Comparison of ENCODE assay signal across 16 cellular contexts in the genomic region with DNA sequence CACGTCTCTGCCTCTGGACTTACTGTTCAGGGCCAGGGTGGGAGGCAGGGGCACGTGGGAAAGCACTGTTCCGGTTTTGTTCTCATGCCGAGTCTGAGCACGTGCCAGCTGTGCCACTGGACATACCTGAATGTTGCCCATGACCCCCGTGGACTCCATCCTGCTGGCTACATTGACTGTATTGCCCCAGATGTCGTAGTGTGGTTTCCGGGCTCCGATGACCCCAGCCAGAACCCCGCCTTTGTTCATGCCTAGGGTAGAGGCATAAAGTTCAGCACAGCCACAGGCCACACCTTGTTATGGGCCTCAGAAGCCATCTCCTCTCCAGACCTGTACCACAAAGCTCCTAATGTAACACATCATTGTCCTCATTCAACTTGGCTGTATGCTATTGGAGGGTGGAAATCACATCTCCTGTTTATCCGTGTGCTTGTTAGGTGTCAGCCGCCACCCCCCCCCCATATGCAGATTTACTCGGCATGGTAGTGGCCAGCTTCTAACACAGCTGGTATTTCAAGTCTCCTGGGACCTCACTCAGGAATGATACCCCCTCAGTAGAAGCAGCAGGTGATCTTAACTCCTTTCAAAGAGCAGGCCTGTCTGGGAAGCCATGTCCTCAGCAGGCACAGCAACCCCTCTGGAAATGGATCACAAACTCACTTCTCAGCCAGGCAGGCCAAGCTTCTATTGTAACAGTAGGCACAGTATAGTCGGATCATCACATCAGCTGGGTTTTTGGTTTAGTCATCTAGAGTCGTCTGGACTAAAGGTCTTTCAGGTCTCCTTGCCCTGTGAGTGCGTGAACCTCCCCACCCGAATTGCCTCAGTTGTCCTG. TPM values are rescaled to one million over a fixed set of nuclear protein-coding genes. Genes with fewer than 3 reads are reported as not detected.
DNase-seq lines count a peak whose midpoint lies in the region; ATAC-seq, FAIRE-seq and TF ChIP-seq lines count a peak whose summit lies in the region.
"Had no signal": no experiment of that assay in that cellular context is flagged by ENCODE, and none has a peak within 500 bp of the region (broad histone marks: within the 10 kb centered on the region; RNA-seq: fewer than 3 reads in every experiment).

No MANE protein-coding gene starts in this region.

- H3K4me1 ChIP-seq in CD4-positive, CD25-positive, alpha-beta regulatory T cell (ENCODE audit: control insufficient read depth, insufficient read depth, low read length, poor library complexity, severe bottlenecking) = peaks cover 1% of the 10 kb centered on the region
- H3K4me1 ChIP-seq in GM12878 (ENCODE audit: control insufficient read depth, insufficient read depth, low read length) = no peaks in the 10 kb centered on the region
- H3K4me1 ChIP-seq: ascending aorta had no signal

- POLR2A ChIA-PET in GM12878 (lab: Charles Lee) = no interaction called here

- TF ChIP-seq POLR2A in GM19099 (IDR thresholded peaks at IDR 0.05; ENCODE audit: extremely low read depth, insufficient read length, low read depth) (peak; percentile 32), GM12878 (IDR thresholded peaks at IDR 0.05; ENCODE audit: low read depth, low read length) (peak; percentile 59; the same call in 1 of the 2 replicates)

- TF ChIP-seq CTCF in GM12878 (IDR thresholded peaks at IDR 0.05 in 2 of 3, conservative IDR thresholded peaks at IDR 0.05 in 1 of 3; ENCODE audit: control insufficient read depth in 2 of 3, extremely low read depth in 1 of 3, insufficient read depth in 1 of 3, low read depth in 3 of 3, low read length in 3 of 3) = no peak

- TF ChIP-seq RAD21 in GM12878 (IDR thresholded peaks at IDR 0.05; ENCODE audit: insufficient read depth, low read depth, low read length) = no peak

- no peaks in the 10 kb centered on the region for H3K27me3 ChIP-seq in CD4-positive, CD25-positive, alpha-beta regulatory T cell (ENCODE audit: control insufficient read depth, insufficient read depth, low read length)
- H3K27me3 ChIP-seq in GM12878 (replicated peaks in 1 of 2; ENCODE audit: control insufficient read depth in 2 of 2, insufficient read depth in 2 of 2, low read length in 1 of 2) (no peaks in the 10 kb centered on the region), MG63 (no peaks in the 10 kb centered on the region)
- H3K27me3 ChIP-seq: ascending aorta; BLaER1 treated with 17β-estradiol and CSF1 and Interleukin-3, amounts not matched to agents 10 nM and 100 nM had no signal

- H3K27me3 Mint-ChIP-seq in CD4-positive, CD25-positive, alpha-beta regulatory T cell = no peaks in the 10 kb centered on the region
- H3K27me3 Mint-ChIP-seq: naive thymus-derived CD4-positive, alpha-beta T cell had no signal

- WGBS in GM12878 (ENCODE audit: insufficient coverage, insufficient replicate concordance, low lambda C conversion rate, missing lambda C conversion rate) = 74% methylated on average over 17 of the region's 17 CpGs

- no peak for TF ChIP-seq EP300 in GM12878 (IDR thresholded peaks at IDR 0.05; ENCODE audit: borderline replicate concordance in 1 of 2, control insufficient read depth in 1 of 2, low read depth in 2 of 2, low read length in 2 of 2)

- no peak overlapping the region for H3K4me3 ChIP-seq in CD4-positive, CD25-positive, alpha-beta regulatory T cell (ENCODE audit: low read depth, low read length)
- no peak overlapping the region for H3K4me3 ChIP-seq in GM12878
- no peak overlapping the region for H3K4me3 ChIP-seq in MG63
- H3K4me3 ChIP-seq: ascending aorta; BLaER1 treated with 17β-estradiol and CSF1 and Interleukin-3, amounts not matched to agents 10 nM and 100 nM; GM23248 had no signal

- H3K27ac ChIP-seq in CD4-positive, CD25-positive, alpha-beta regulatory T cell (ENCODE audit: insufficient read depth, low read length, poor library complexity, severe bottlenecking) = no peak overlapping the region
- no peak overlapping the region for H3K27ac ChIP-seq in GM12878 (ENCODE audit: control insufficient read depth, insufficient read depth)
- H3K27ac ChIP-seq: ascending aorta; BLaER1 treated with 17β-estradiol and CSF1 and Interleukin-3, amounts not matched to agents 10 nM and 100 nM; GM23248 had no signal

- SMC1A ChIA-PET in GM12878 (lab: Charles Lee; ENCODE audit: uncharacterized antibody, unreplicated experiment) = interaction anchor here (1.1 kb wide), 1 partner anchor 12 kb away, joined by 3 read pairs; no protein-coding TSS in a partner anchor

- no peaks in the 10 kb centered on the region for H4K20me1 ChIP-seq in GM12878 (ENCODE audit: control insufficient read depth, insufficient read depth)

- peaks cover 0 to 11% (median 3%) of the 10 kb centered on the region in 4 donors for H3K4me1 Mint-ChIP-seq in CD4-positive, CD25-positive, alpha-beta regulatory T cell

- H2AFZ ChIP-seq in GM12878 (ENCODE audit: control insufficient read depth, low read depth, low read length) = no peak overlapping the region
- H2AFZ ChIP-seq: GM23248 had no signal

- peaks cover 48% of the 10 kb centered on the region for H3K36me3 ChIP-seq in CD4-positive, CD25-positive, alpha-beta regulatory T cell (ENCODE audit: control insufficient read depth, insufficient read depth, low read length)
- H3K36me3 ChIP-seq in GM12878 (ENCODE audit: control insufficient read depth in 2 of 2, insufficient read depth in 2 of 2, low read length in 1 of 2) (peaks cover 39 to 43% of the 10 kb centered on the region in 2 experiments), MG63 (peaks cover 70% of the 10 kb centered on the region)

- DNase-seq in CD4-positive, CD25-positive, alpha-beta regulatory T cell = no peak
- no peak for DNase-seq in GM12878 (ENCODE audit: low read depth, low spot score)
- peak; percentile 57 for DNase-seq in mesenteric fat pad (ENCODE audit: low spot score)
- DNase-seq in GM19238 (ENCODE audit: insufficient read length, low spot score) = no peak
- no peak for DNase-seq in MG63
- no peak for DNase-seq in activated gamma-delta T cell (lab: John Stamatoyannopoulos, UW)
- DNase-seq: activated CD4-positive, CD25-positive, alpha-beta regulatory T cell; GM23248; NCI-H226; stimulated activated CD4-positive, alpha-beta T cell treated with anti-CD3 and anti-CD28 coated beads, Interleukin-4, amount 100 ng/mL, for 4 hours; stimulated activated naive CD4-positive, alpha-beta T cell treated with Interleukin-2 at 50 U/mL for 16 hours had no signal

- ATAC-seq in CD4-positive, CD25-positive, alpha-beta regulatory T cell (ENCODE audit: low read depth in 2 of 2) = no peak
- ATAC-seq in GM12878 (no peak), GM21360 (IDR thresholded peaks at IDR 0.05; ENCODE audit: unreplicated experiment) (no peak)
- ATAC-seq: naive thymus-derived CD4-positive, alpha-beta T cell had no signal

- intact Hi-C loops in GM12878 (cut with micrococcal nuclease; ENCODE audit: unreplicated experiment) = loop anchor here (10.0 kb wide), 1 partner anchor 314 kb away; no protein-coding TSS in a partner anchor

- no peak overlapping the region for H3K4me3 Mint-ChIP-seq in CD4-positive, CD25-positive, alpha-beta regulatory T cell
- H3K4me3 Mint-ChIP-seq: naive thymus-derived CD4-positive, alpha-beta T cell had no signal

- no peak overlapping the region for H3K9ac ChIP-seq in GM12878 (ENCODE audit: control insufficient read depth, insufficient read depth, low read length)
- H3K9ac ChIP-seq: BLaER1 treated with 17β-estradiol and CSF1 and Interleukin-3, amounts not matched to agents 10 nM and 100 nM; GM23248 had no signal

- BruUV-seq in GM12878 (replicated peaks; lab: Mats Ljungman, UMichigan) = no TSS peak

- no peak overlapping the region for H3K4me2 ChIP-seq in GM12878 (ENCODE audit: control insufficient read depth, insufficient read depth)
- H3K4me2 ChIP-seq: BLaER1 treated with 17β-estradiol and CSF1 and Interleukin-3, amounts not matched to agents 10 nM and 100 nM had no signal

- RAD21 ChIA-PET in GM12878 (lab: Charles Lee; ENCODE audit: unreplicated experiment) = interaction anchor here (0.6 kb wide), 1 partner anchor 295 kb away, joined by 3 read pairs; no protein-coding TSS in a partner anchor

- H3K27ac Mint-ChIP-seq in CD4-positive, CD25-positive, alpha-beta regulatory T cell = peak overlapping the region in 2 of 3 donors; percentile 62 to 76

- no peak for FAIRE-seq in GM12878 (lab: Jason Lieb, UNC)

- CTCF ChIA-PET in GM12878 (lab: Yijun Ruan, JAX) = interaction anchor here (2.7 kb wide), 1 partner anchor 411 kb away, joined by 17 read pairs; no protein-coding TSS in a partner anchor

- in situ Hi-C loops in GM12878 (cut with MboI) = no loop called here

- H3K36me3 Mint-ChIP-seq in CD4-positive, CD25-positive, alpha-beta regulatory T cell = peaks cover 34% of the 10 kb centered on the region

- H3K9me3 Mint-ChIP-seq in CD4-positive, CD25-positive, alpha-beta regulatory T cell = no peaks in the 10 kb centered on the region
- H3K9me3 Mint-ChIP-seq: naive thymus-derived CD4-positive, alpha-beta T cell had no signal

- no peaks in the 10 kb centered on the region for H3K79me2 ChIP-seq in GM12878 (ENCODE audit: control insufficient read depth, insufficient read depth, low read length)

- H3K9me3 ChIP-seq in CD4-positive, CD25-positive, alpha-beta regulatory T cell (ENCODE audit: control insufficient read depth in 2 of 2, low read length in 2 of 2) = no peaks in the 10 kb centered on the region
- H3K9me3 ChIP-seq in GM12878 (replicated peaks; ENCODE audit: control insufficient read depth, insufficient read depth, low read length) (no peaks in the 10 kb centered on the region), MG63 (no peaks in the 10 kb centered on the region)
- H3K9me3 ChIP-seq: ascending aorta; BLaER1 treated with 17β-estradiol and CSF1 and Interleukin-3, amounts not matched to agents 10 nM and 100 nM had no signal

RNA-seq across cellular contexts. Expression of gene CENPO, which starts 27.6 kb away (rescaled TPM):
- 9.2 TPM for total RNA-seq in CD4-positive, CD25-positive, alpha-beta regulatory T cell
- polyA plus RNA-seq in CD4-positive, CD25-positive, alpha-beta regulatory T cell = 1 to 10 TPM; 1.2 to 6.4 (median 3.2) TPM
- total RNA-seq in GM12878 (2013; cell fraction: nucleolus; rRNA removed) = 46.1 and 46.2 TPM in 2 replicates
- total RNA-seq in GM12878 (2014; rRNA removed) (28.2 and 31.7 TPM in 2 replicates), GM12878 (2014; rRNA removed; fragmentation: Illumina TruSeq; extraction: Trizol) (22.1 and 22.2 TPM in 2 replicates), GM12878 (2021) (25.5 and 31.1 TPM in 2 replicates), mesenteric fat pad (3.7 TPM)
- polyA plus RNA-seq in GM12878 (2011; ENCODE audit: low read depth) = 15.8 TPM
- polyA plus RNA-seq in GM12878 (2011; rRNA removed) (34.4 and 37.0 TPM in 2 replicates), GM12878 (2014; fragmentation: Illumina TruSeq; extraction: Trizol) (32.3 and 37.6 TPM in 2 replicates), GM12878 (2014; fragmentation: Nextera tagmentation; extraction: Ambion mirVana) (10 to 100 TPM; 18.7 to 23.1 TPM), GM12878 (2014; rRNA removed) (26.9 and 35.1 TPM in 2 replicates), GM12878 (2016; fragmentation: Nextera tagmentation; extraction: Ambion mirVana) (10 to 100 TPM; 32.0 to 34.7 TPM)
- polyA plus RNA-seq in GM12878 (2011; cell fraction: cytosol; rRNA removed) = 23.8 and 29.6 TPM in 2 replicates
- polyA plus RNA-seq in GM12878 (2011; cell fraction: nucleus; rRNA removed) = 61.0 and 61.3 TPM in 2 replicates
- polyA plus RNA-seq in GM12878 (2012) = 18.2 and 20.6 TPM in 2 replicates
- polyA minus RNA-seq in GM12878 (2011; rRNA and poly(A)+ RNA removed) = 37.5 and 37.6 TPM in 2 replicates
- polyA minus RNA-seq in GM12878 (2011; cell fraction: cytosol; rRNA and poly(A)+ RNA removed) = 9.1 and 16.5 TPM in 2 replicates
- 26.1 and 41.1 TPM in 2 replicates for polyA minus RNA-seq in GM12878 (2011; cell fraction: nucleus; rRNA and poly(A)+ RNA removed)
- 18.3 and 25.5 TPM in 2 replicates for total RNA-seq in MG63 (2014; rRNA removed; shearing (Covaris generic); ENCODE audit: low replicate concordance)
- total RNA-seq: ascending aorta had no signal

RNA-seq across cellular contexts. Expression of gene PTRHD1, which starts 27.6 kb away (rescaled TPM):
- 16.9 TPM for total RNA-seq in CD4-positive, CD25-positive, alpha-beta regulatory T cell
- polyA plus RNA-seq in CD4-positive, CD25-positive, alpha-beta regulatory T cell = 10 to 100 TPM; 50.5 to 83.0 (median 55.6) TPM
- 3.0 and 3.3 TPM in 2 replicates for total RNA-seq in GM12878 (2013; cell fraction: nucleolus; rRNA removed)
- 41.3 and 46.1 TPM in 2 replicates for total RNA-seq in GM12878 (2014; rRNA removed)
- total RNA-seq in GM12878 (2014; rRNA removed; fragmentation: Illumina TruSeq; extraction: Trizol) = 28.1 and 30.4 TPM in 2 replicates
- total RNA-seq in GM12878 (2021) = 36.6 and 39.0 TPM in 2 replicates
- polyA plus RNA-seq in GM12878 (2011; ENCODE audit: low read depth) = 45.7 TPM
- polyA plus RNA-seq in GM12878 (2011; rRNA removed) = 59.3 and 62.3 TPM in 2 replicates
- 62.4 and 64.8 TPM in 2 replicates for polyA plus RNA-seq in GM12878 (2011; cell fraction: cytosol; rRNA removed)
- polyA plus RNA-seq in GM12878 (2011; cell fraction: nucleus; rRNA removed) = 21.7 and 25.7 TPM in 2 replicates
- polyA plus RNA-seq in GM12878 (2012) = 59.1 and 91.0 TPM in 2 replicates
- polyA plus RNA-seq in GM12878 (2014; fragmentation: Illumina TruSeq; extraction: Trizol) = 8.2 and 15.9 TPM in 2 replicates
- 10 to 100 TPM; 30.6 to 43.9 TPM for polyA plus RNA-seq in GM12878 (2014; fragmentation: Nextera tagmentation; extraction: Ambion mirVana)
- 54.6 and 64.2 TPM in 2 replicates for polyA plus RNA-seq in GM12878 (2014; rRNA removed)
- polyA plus RNA-seq in GM12878 (2016; fragmentation: Nextera tagmentation; extraction: Ambion mirVana) = 10 to 100 TPM; 50.0 to 52.2 TPM
- 14.5 and 15.7 TPM in 2 replicates for polyA minus RNA-seq in GM12878 (2011; rRNA and poly(A)+ RNA removed)
- polyA minus RNA-seq in GM12878 (2011; cell fraction: cytosol; rRNA and poly(A)+ RNA removed) = 8.3 and 9.9 TPM in 2 replicates
- polyA minus RNA-seq in GM12878 (2011; cell fraction: nucleus; rRNA and poly(A)+ RNA removed) = 3.7 and 7.2 TPM in 2 replicates
- total RNA-seq in mesenteric fat pad = 12.9 TPM
- 28.6 and 32.1 TPM in 2 replicates for total RNA-seq in MG63 (2014; rRNA removed; shearing (Covaris generic); ENCODE audit: low replicate concordance)
